ENCODE assay signal across 8 cellular contexts in the genomic region with DNA sequence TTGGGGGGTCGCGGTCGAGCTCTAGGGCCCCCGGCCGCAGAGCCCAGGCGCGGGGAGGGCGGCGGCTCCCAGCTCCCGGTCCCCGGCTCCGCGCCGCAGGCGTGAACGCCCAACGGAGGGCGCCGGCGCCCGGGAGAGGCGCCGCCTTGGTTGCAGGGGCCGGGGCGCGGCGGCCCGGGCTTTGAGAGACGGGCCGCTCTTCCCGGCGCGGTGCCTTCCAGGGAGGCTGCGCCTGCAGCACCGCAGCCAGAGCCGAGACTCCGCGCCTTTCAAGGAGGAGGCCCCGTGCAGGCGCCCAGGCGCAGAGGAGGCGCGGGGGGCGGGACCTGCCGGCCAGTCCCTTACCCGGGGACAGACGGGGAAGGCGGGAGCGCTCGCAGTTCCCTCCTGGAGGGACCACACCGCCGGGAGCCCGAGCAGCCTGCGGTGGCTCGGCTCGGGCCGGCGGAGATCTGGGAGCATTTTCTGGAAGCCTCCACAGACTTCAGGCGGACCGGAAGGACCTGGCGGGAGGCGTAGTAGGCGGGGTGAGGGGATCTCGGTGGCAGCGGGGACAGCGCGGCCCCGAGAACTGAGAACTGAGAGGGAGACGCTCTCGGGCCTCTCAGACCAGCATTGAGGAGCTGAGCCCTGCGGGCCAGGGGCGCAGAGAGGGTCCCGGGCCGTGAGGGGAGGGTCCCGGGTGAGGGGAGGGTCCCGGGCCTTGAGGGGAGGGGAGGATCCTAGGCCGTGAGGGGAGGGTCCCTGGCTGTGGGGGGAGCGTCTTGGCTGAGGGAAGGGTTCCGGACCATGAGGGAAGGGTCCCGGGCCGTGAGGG. TPM values are rescaled to one million over a fixed set of nuclear protein-coding genes. Genes with fewer than 3 reads are reported as not detected.
DNase-seq lines count a peak whose midpoint lies in the region; ATAC-seq and TF ChIP-seq lines count a peak whose summit lies in the region.

No MANE protein-coding gene starts in this region.

- H3K27me3 ChIP-seq in right atrium auricular region (no peaks in the 10 kb centered on the region), rectal smooth muscle tissue (ENCODE audit: control insufficient read depth, insufficient read depth, low read length) (no peaks in the 10 kb centered on the region)

- ATAC-seq in HG02759 (IDR thresholded peaks at IDR 0.05; ENCODE audit: unreplicated experiment) (peak; percentile 37), HG03095 (IDR thresholded peaks at IDR 0.05; ENCODE audit: unreplicated experiment) (no peak)
- peak; percentile 51 to 69 for ATAC-seq in activated naive CD4-positive, alpha-beta T cell treated with anti-CD3 and anti-CD28 coated beads, Interleukin-2, amount 50 U/mL, for 72 hours

- H3K27ac Mint-ChIP-seq in activated naive CD4-positive, alpha-beta T cell treated with anti-CD3 and anti-CD28 coated beads, Interleukin-2, amount 50 U/mL, for 72 hours = no peak overlapping the region

- no peaks in the 10 kb centered on the region for H3K9me3 ChIP-seq in right atrium auricular region

- H3K9me3 Mint-ChIP-seq in activated naive CD4-positive, alpha-beta T cell treated with anti-CD3 and anti-CD28 coated beads, Interleukin-2, amount 50 U/mL, for 72 hours = no peaks in the 10 kb centered on the region

- DNase-seq in NCI-H345 (lab: John Stamatoyannopoulos, UW) (peak; percentile 25), NCI-H345 treated with DMSO at 0.1 percent for 48 hours (lab: John Stamatoyannopoulos, UW; ENCODE audit: unreplicated experiment) (no peak), NCI-H2171 treated with DMSO at 0.1 percent for 48 hours (lab: John Stamatoyannopoulos, UW) (peak; percentile 46), right atrium auricular region (ENCODE audit: low spot score) (no peak)
- DNase-seq in activated naive CD4-positive, alpha-beta T cell treated with anti-CD3 and anti-CD28 coated beads, Interleukin-2, amount 50 U/mL, for 72 hours (ENCODE audit: low spot score in 2 of 2) = peak in 1 of 2 donors; percentile 31

- no peaks in the 10 kb centered on the region for H3K36me3 ChIP-seq in right atrium auricular region
- no peaks in the 10 kb centered on the region for H3K36me3 ChIP-seq in rectal smooth muscle tissue (ENCODE audit: control insufficient read depth, insufficient read depth, low read length)

- H3K4me3 ChIP-seq in right atrium auricular region (peak overlapping the region; percentile 38 to 57), rectal smooth muscle tissue (ENCODE audit: low read length) (peak overlapping the region; percentile 64)

- peak overlapping the region; percentile 55 for H3K9ac ChIP-seq in rectal smooth muscle tissue (ENCODE audit: low read length)

- TF ChIP-seq CTCF in right atrium auricular region (IDR thresholded peaks at IDR 0.05) = no peak

- peaks cover 0 to 17% of the 10 kb centered on the region in 2 donors for H3K4me1 ChIP-seq in right atrium auricular region
- peaks cover 3% of the 10 kb centered on the region for H3K4me1 ChIP-seq in rectal smooth muscle tissue (ENCODE audit: control insufficient read depth, insufficient read depth, low read length)

- H3K27ac ChIP-seq in right atrium auricular region (peak overlapping the region; percentile 23 to 61), rectal smooth muscle tissue (ENCODE audit: low read depth, low read length) (peak overlapping the region; percentile 14)

- H3K36me3 Mint-ChIP-seq in activated naive CD4-positive, alpha-beta T cell treated with anti-CD3 and anti-CD28 coated beads, Interleukin-2, amount 50 U/mL, for 72 hours = no peaks in the 10 kb centered on the region

RNA-seq across cellular contexts. Expression of gene MCF2L, which starts 25.5 kb away (rescaled TPM):
- 10 to 100 TPM in 1 of 2 donors, 1 to 10 TPM in 1; 4.8 to 14.2 TPM for total RNA-seq in activated naive CD4-positive, alpha-beta T cell treated with anti-CD3 and anti-CD28 coated beads, Interleukin-2, amount 50 U/mL, for 72 hours
- 10 to 100 TPM; 17.1 to 21.6 TPM for total RNA-seq in right atrium auricular region

Comparison
In these comparisons a context has a peak if more than half of its experiments do, and no peak if none do; other contexts are left out.
1. DNase-seq: peak in NCI-H345 (single experiment) and NCI-H2171 treated with DMSO at 0.1 percent for 48 hours (single experiment); none in NCI-H345 treated with DMSO at 0.1 percent for 48 hours (single experiment) and right atrium auricular region (single experiment).